In genomic region chr5:180809403-180810209, GRCh38 we compare ENCODE assay signal across 1 cellular context.
TF ChIP-seq lines count a peak whose summit lies in the region.

No MANE protein-coding gene starts in this region.

TF ChIP-seq in GM12878, 131 proteins besides CTCF, POLR2A, EP300 and RAD21 (continued from another document and continues in another):
- no peak for TF ChIP-seq REST (IDR thresholded peaks at IDR 0.05; ENCODE audit: low read depth, low read length)
- no peak for TF ChIP-seq RB1 (IDR thresholded peaks at IDR 0.05; ENCODE audit: borderline replicate concordance)
- TF ChIP-seq BRCA1 (IDR thresholded peaks at IDR 0.05; ENCODE audit: low read depth, low read length): no peak
- TF ChIP-seq CHD2 (IDR thresholded peaks at IDR 0.05; ENCODE audit: borderline replicate concordance, low read depth, low read length): no peak
- TF ChIP-seq BCLAF1 (IDR thresholded peaks at IDR 0.05): no peak
- no peak for TF ChIP-seq ZZZ3 (IDR thresholded peaks at IDR 0.05; ENCODE audit: control insufficient read depth, insufficient read length, low read depth)
- no peak; the same call in none of the 2 replicates for TF ChIP-seq NBN (IDR thresholded peaks at IDR 0.05)
- peak; percentile 62; the same call in 1 of the 2 replicates for TF ChIP-seq TAF1 (IDR thresholded peaks at IDR 0.05; ENCODE audit: borderline replicate concordance, low read depth, low read length)
- no peak for TF ChIP-seq RBBP5 (conservative IDR thresholded peaks at IDR 0.05)
- no peak for TF ChIP-seq MYC (IDR thresholded peaks at IDR 0.05; ENCODE audit: insufficient read depth, insufficient read length, insufficient replicate concordance, low read length, severe bottlenecking)
- TF ChIP-seq HDAC2 (IDR thresholded peaks at IDR 0.05): no peak
- TF ChIP-seq FOS (IDR thresholded peaks at IDR 0.05; ENCODE audit: borderline replicate concordance, extremely low read depth, insufficient read length): no peak
- TF ChIP-seq SMC3 (IDR thresholded peaks at IDR 0.05; ENCODE audit: borderline replicate concordance, low read length): no peak
- TF ChIP-seq KAT2A (conservative IDR thresholded peaks at IDR 0.05; ENCODE audit: control insufficient read depth, low read depth, low read length): no peak
- TF ChIP-seq NR2C1 (IDR thresholded peaks at IDR 0.05): peak; percentile 73
- no peak for TF ChIP-seq ATF7 (IDR thresholded peaks at IDR 0.05; ENCODE audit: low read depth)
- TF ChIP-seq, protein P1, sequence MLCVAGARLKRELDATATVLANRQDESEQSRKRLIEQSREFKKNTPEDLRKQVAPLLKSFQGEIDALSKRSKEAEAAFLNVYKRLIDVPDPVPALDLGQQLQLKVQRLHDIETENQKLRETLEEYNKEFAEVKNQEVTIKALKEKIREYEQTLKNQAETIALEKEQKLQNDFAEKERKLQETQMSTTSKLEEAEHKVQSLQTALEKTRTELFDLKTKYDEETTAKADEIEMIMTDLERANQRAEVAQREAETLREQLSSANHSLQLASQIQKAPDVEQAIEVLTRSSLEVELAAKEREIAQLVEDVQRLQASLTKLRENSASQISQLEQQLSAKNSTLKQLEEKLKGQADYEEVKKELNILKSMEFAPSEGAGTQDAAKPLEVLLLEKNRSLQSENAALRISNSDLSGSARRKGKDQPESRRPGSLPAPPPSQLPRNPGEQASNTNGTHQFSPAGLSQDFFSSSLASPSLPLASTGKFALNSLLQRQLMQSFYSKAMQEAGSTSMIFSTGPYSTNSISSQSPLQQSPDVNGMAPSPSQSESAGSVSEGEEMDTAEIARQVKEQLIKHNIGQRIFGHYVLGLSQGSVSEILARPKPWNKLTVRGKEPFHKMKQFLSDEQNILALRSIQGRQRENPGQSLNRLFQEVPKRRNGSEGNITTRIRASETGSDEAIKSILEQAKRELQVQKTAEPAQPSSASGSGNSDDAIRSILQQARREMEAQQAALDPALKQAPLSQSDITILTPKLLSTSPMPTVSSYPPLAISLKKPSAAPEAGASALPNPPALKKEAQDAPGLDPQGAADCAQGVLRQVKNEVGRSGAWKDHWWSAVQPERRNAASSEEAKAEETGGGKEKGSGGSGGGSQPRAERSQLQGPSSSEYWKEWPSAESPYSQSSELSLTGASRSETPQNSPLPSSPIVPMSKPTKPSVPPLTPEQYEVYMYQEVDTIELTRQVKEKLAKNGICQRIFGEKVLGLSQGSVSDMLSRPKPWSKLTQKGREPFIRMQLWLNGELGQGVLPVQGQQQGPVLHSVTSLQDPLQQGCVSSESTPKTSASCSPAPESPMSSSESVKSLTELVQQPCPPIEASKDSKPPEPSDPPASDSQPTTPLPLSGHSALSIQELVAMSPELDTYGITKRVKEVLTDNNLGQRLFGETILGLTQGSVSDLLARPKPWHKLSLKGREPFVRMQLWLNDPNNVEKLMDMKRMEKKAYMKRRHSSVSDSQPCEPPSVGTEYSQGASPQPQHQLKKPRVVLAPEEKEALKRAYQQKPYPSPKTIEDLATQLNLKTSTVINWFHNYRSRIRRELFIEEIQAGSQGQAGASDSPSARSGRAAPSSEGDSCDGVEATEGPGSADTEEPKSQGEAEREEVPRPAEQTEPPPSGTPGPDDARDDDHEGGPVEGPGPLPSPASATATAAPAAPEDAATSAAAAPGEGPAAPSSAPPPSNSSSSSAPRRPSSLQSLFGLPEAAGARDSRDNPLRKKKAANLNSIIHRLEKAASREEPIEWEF (IDR thresholded peaks at IDR 0.05; ENCODE audit: insufficient replicate concordance, low read depth, low read length): no peak
- 0 out of 2 replicates have a peak, but pooled peaks have one; percentile 5 for TF ChIP-seq MEF2A (IDR thresholded peaks at IDR 0.05; ENCODE audit: insufficient read depth, low read depth, low read length)
- no peak for TF ChIP-seq ZNF24 (IDR thresholded peaks at IDR 0.05)
- TF ChIP-seq BACH1 (IDR thresholded peaks at IDR 0.05; ENCODE audit: borderline replicate concordance): no peak
- TF ChIP-seq IRF4 (IDR thresholded peaks at IDR 0.05; ENCODE audit: low read depth, low read length): no peak
- no peak for TF ChIP-seq HCFC1 (IDR thresholded peaks at IDR 0.05; ENCODE audit: low read length)
- TF ChIP-seq USF2 (IDR thresholded peaks at IDR 0.05; ENCODE audit: borderline replicate concordance, low read depth, low read length): peak; percentile 48
- no peak for TF ChIP-seq RFX5 (IDR thresholded peaks at IDR 0.05; ENCODE audit: low read depth, low read length)
- TF ChIP-seq NFXL1 (IDR thresholded peaks at IDR 0.05; ENCODE audit: borderline replicate concordance): no peak
- no peak for TF ChIP-seq ZNF274 (IDR thresholded peaks at IDR 0.05; ENCODE audit: insufficient read depth, insufficient read length)
- no peak for TF ChIP-seq SKIL (IDR thresholded peaks at IDR 0.05; ENCODE audit: low read depth, poor library complexity, severe bottlenecking)
- no peak for TF ChIP-seq SUPT20H (IDR thresholded peaks at IDR 0.05; ENCODE audit: borderline replicate concordance, control insufficient read depth, low read depth, low read length)
- no peak for TF ChIP-seq MYB (IDR thresholded peaks at IDR 0.05; ENCODE audit: borderline replicate concordance, low read depth, low read length)
- TF ChIP-seq SPI1 (IDR thresholded peaks at IDR 0.05; ENCODE audit: borderline replicate concordance, insufficient read depth, low read depth, low read length): no peak
- TF ChIP-seq CEBPB (IDR thresholded peaks at IDR 0.05; ENCODE audit: borderline replicate concordance in 1 of 2, low read depth in 2 of 2, low read length in 2 of 2): no peak
- peak; percentile 64 for TF ChIP-seq SMAD1 (IDR thresholded peaks at IDR 0.05; ENCODE audit: low read depth, partially characterized antibody)
- no peak for TF ChIP-seq PML (IDR thresholded peaks at IDR 0.05; ENCODE audit: low read length)
- TF ChIP-seq NFIC (IDR thresholded peaks at IDR 0.05; ENCODE audit: low read depth, low read length): no peak
- TF ChIP-seq, protein P2, sequence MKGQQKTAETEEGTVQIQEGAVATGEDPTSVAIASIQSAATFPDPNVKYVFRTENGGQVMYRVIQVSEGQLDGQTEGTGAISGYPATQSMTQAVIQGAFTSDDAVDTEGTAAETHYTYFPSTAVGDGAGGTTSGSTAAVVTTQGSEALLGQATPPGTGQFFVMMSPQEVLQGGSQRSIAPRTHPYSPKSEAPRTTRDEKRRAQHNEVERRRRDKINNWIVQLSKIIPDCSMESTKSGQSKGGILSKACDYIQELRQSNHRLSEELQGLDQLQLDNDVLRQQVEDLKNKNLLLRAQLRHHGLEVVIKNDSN (IDR thresholded peaks at IDR 0.05; ENCODE audit: borderline replicate concordance, extremely low read length, insufficient read depth, low read depth, low read length): peak; percentile 26
- TF ChIP-seq TBL1XR1 (IDR thresholded peaks at IDR 0.05; ENCODE audit: low read depth, low read length): 0 out of 2 replicates have a peak, but pooled peaks have one; percentile 46
- TF ChIP-seq NR2F1 (conservative IDR thresholded peaks at IDR 0.05): peak; percentile 94
- no peak for TF ChIP-seq MEF2B (IDR thresholded peaks at IDR 0.05; ENCODE audit: partially characterized antibody, poor library complexity, severe bottlenecking)
- TF ChIP-seq CREB1 (IDR thresholded peaks at IDR 0.05; ENCODE audit: low read depth): no peak
- TF ChIP-seq EGR1 (IDR thresholded peaks at IDR 0.05; ENCODE audit: borderline replicate concordance in 1 of 2, low read depth in 2 of 2, low read length in 2 of 2): peak in 1 of 2 experiments; percentile 54; a peak in 1 of 3 replicates
- no peak for TF ChIP-seq RCOR1 (conservative IDR thresholded peaks at IDR 0.05; ENCODE audit: low read depth, low read length)
- TF ChIP-seq KDM1A (IDR thresholded peaks at IDR 0.05; ENCODE audit: borderline replicate concordance): no peak
- TF ChIP-seq, protein P3, sequence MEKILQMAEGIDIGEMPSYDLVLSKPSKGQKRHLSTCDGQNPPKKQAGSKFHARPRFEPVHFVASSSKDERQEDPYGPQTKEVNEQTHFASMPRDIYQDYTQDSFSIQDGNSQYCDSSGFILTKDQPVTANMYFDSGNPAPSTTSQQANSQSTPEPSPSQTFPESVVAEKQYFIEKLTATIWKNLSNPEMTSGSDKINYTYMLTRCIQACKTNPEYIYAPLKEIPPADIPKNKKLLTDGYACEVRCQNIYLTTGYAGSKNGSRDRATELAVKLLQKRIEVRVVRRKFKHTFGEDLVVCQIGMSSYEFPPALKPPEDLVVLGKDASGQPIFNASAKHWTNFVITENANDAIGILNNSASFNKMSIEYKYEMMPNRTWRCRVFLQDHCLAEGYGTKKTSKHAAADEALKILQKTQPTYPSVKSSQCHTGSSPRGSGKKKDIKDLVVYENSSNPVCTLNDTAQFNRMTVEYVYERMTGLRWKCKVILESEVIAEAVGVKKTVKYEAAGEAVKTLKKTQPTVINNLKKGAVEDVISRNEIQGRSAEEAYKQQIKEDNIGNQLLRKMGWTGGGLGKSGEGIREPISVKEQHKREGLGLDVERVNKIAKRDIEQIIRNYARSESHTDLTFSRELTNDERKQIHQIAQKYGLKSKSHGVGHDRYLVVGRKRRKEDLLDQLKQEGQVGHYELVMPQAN (conservative IDR thresholded peaks at IDR 0.05): no peak
- TF ChIP-seq MTA2 (IDR thresholded peaks at IDR 0.05; ENCODE audit: low read depth): 0 out of 2 replicates have a peak, but pooled peaks have one; percentile 18
- TF ChIP-seq PAX8 (IDR thresholded peaks at IDR 0.05): no peak
- TF ChIP-seq CBX3 (IDR thresholded peaks at IDR 0.05; ENCODE audit: borderline replicate concordance, low read depth): no peak
- no peak for TF ChIP-seq NRF1 (conservative IDR thresholded peaks at IDR 0.05; ENCODE audit: low read depth, low read length)
